In genomic region chr10:101095550-101096213, GRCh38 we compare ENCODE assay signal across 8 cellular contexts. TPM values are rescaled to one million over a fixed set of nuclear protein-coding genes. Genes with fewer than 3 reads are reported as not detected.
DNase-seq lines count a peak whose midpoint lies in the region; ATAC-seq, FAIRE-seq and TF ChIP-seq lines count a peak whose summit lies in the region.

No MANE protein-coding gene starts in this region.

- in situ Hi-C loops in T47D (cut with HindIII; ENCODE audit: low pct_unique_long_range_greater_than_20kb, low sequenced_read_pairs), result no loop called here

- DNase-seq in DND-41 (peak; percentile 74), H7 (peak; percentile 97), NCI-H187 (lab: John Stamatoyannopoulos, UW) (peak; percentile 27 to 47), T47D (ENCODE audit: low read depth in 1 of 2, low spot score in 1 of 2) (peak; percentile 82 to 100), keratinocyte (ENCODE audit: low read depth, low spot score) (peak; percentile 88), putamen (ENCODE audit: low spot score) (no peak)
- peak; percentile 70 to 76 for DNase-seq in stimulated activated CD4-positive, alpha-beta T cell treated with anti-CD3 and anti-CD28 coated beads, Interleukin-2, amount 100 ng/mL, for 48 hours

- dilution Hi-C loops in keratinocyte (cut with MboI; ENCODE audit: extremely low pct_ligation_motif_present, low sequenced_read_pairs), result no loop called here

- TF ChIP-seq CTCF in DND-41 (IDR thresholded peaks at IDR 0.05; ENCODE audit: borderline replicate concordance, extremely low read depth, low read length, poor library complexity, severe bottlenecking) (peak; percentile 96), VCaP (conservative IDR thresholded peaks at IDR 0.05) (peak; percentile 91), keratinocyte (optimal IDR thresholded peaks at IDR 0.05 in 1 of 3, IDR thresholded peaks at IDR 0.05 in 1 of 3, conservative IDR thresholded peaks at IDR 0.05 in 1 of 3; ENCODE audit: extremely low read depth in 1 of 3, insufficient read depth in 2 of 3, low read length in 3 of 3) (peak; percentile 81 to 95 (median 95))

- H3K36me3 ChIP-seq in DND-41 (ENCODE audit: insufficient read depth, low read length) (no peaks in the 10 kb centered on the region), H7 (replicated peaks; ENCODE audit: control insufficient read depth, insufficient read depth, low read length) (no peaks in the 10 kb centered on the region), keratinocyte (ENCODE audit: control insufficient read depth in 2 of 2, extremely low read depth in 1 of 2, insufficient read depth in 2 of 2, low read length in 2 of 2) (no peaks in the 10 kb centered on the region)

- H3K9me1 ChIP-seq in keratinocyte (ENCODE audit: control insufficient read depth, extremely low read depth, insufficient read depth, low read length), result no peaks in the 10 kb centered on the region

- peaks cover 20% of the 10 kb centered on the region for H3K27me3 ChIP-seq in DND-41 (ENCODE audit: insufficient read depth, low read length, poor library complexity)
- H3K27me3 ChIP-seq in H7 (ENCODE audit: control insufficient read depth, insufficient read depth, low read length), result peaks cover 12% of the 10 kb centered on the region
- peaks cover 4% of the 10 kb centered on the region for H3K27me3 ChIP-seq in keratinocyte (ENCODE audit: control insufficient read depth, extremely low read depth, insufficient read depth, low read length)

- peak; percentile 95 for FAIRE-seq in keratinocyte (lab: Jason Lieb, UNC)

- no peak overlapping the region for H3K9ac ChIP-seq in DND-41 (ENCODE audit: low read depth, low read length)
- no peak overlapping the region for H3K9ac ChIP-seq in keratinocyte (ENCODE audit: control insufficient read depth, extremely low read depth, insufficient read depth, low read length)

- ATAC-seq in DND-41 (ENCODE audit: insufficient read depth, low read depth), result peak; percentile 94

- peaks cover 8% of the 10 kb centered on the region; the same call in 1 of the 2 replicates for H4K20me1 ChIP-seq in DND-41 (ENCODE audit: insufficient read depth, low read length)
- H4K20me1 ChIP-seq in keratinocyte (ENCODE audit: control insufficient read depth, extremely low read depth, insufficient read depth, low read length), result no peaks in the 10 kb centered on the region

- H3K4me2 ChIP-seq in DND-41 (ENCODE audit: insufficient read depth, low read length) (no peak overlapping the region), keratinocyte (ENCODE audit: control insufficient read depth, extremely low read depth, insufficient read depth, low read depth, low read length) (no peak overlapping the region)

- H2AFZ ChIP-seq in DND-41 (ENCODE audit: low read depth, low read length) (no peak overlapping the region), keratinocyte (ENCODE audit: control insufficient read depth, low read length) (no peak overlapping the region)

- no peaks in the 10 kb centered on the region for H3K9me3 ChIP-seq in DND-41 (ENCODE audit: insufficient read depth, low read length, severe bottlenecking)
- H3K9me3 ChIP-seq in keratinocyte (ENCODE audit: control insufficient read depth, low read depth, low read length), result peaks cover 3% of the 10 kb centered on the region

- H3K27ac ChIP-seq in DND-41 (ENCODE audit: low read length) (no peak overlapping the region), VCaP (peak overlapping the region; percentile 63), keratinocyte (ENCODE audit: control insufficient read depth, insufficient read depth, low read length) (no peak overlapping the region)

- H3K4me3 ChIP-seq in DND-41 (ENCODE audit: low read depth in 1 of 2, low read length in 2 of 2) (no peak overlapping the region), H7 (ENCODE audit: insufficient read depth, low read depth, low read length) (no peak overlapping the region), keratinocyte (ENCODE audit: control insufficient read depth in 2 of 3, extremely low read depth in 1 of 3, insufficient read depth in 2 of 3, low read depth in 1 of 3, low read length in 3 of 3) (no peak overlapping the region)

- no peaks in the 10 kb centered on the region for H3K79me2 ChIP-seq in DND-41 (ENCODE audit: insufficient read depth, low read length)
- no peaks in the 10 kb centered on the region for H3K79me2 ChIP-seq in keratinocyte (ENCODE audit: control insufficient read depth, insufficient read depth, low read length)

- H3K4me1 ChIP-seq in DND-41 (ENCODE audit: insufficient read depth, low read length) (no peaks in the 10 kb centered on the region), keratinocyte (ENCODE audit: control insufficient read depth, extremely low read depth, insufficient read depth, low read length) (peaks cover 21% of the 10 kb centered on the region)

RNA-seq across cellular contexts. Expression of gene KAZALD1, which starts 33.9 kb away (rescaled TPM):
- 11.9 and 22.0 TPM in 2 replicates for total RNA-seq in H7 (2014; rRNA removed; shearing (Covaris generic))
- polyA plus RNA-seq in keratinocyte, result 0.08 to 0.18 TPM (median 0.18 TPM) in 3 replicates
- polyA plus RNA-seq in keratinocyte (2011; ENCODE audit: low read depth), result 0.40 TPM
- 0.06 and 0.07 TPM in 2 replicates for polyA plus RNA-seq in keratinocyte (2011; cell fraction: cytosol; rRNA removed)
- polyA plus RNA-seq in keratinocyte (2011; cell fraction: nucleus; rRNA removed), result 0.11 TPM in 1 of 2 replicates, not detected in the other
- 0.18 and 0.72 TPM in 2 replicates for polyA plus RNA-seq in keratinocyte (2012; ENCODE audit: low replicate concordance)
- 0.36 to 0.38 TPM in 2 of 3 replicates, not detected in the other for polyA minus RNA-seq in keratinocyte
- 0.96 TPM for polyA minus RNA-seq in keratinocyte (2011; cell fraction: cytosol; rRNA and poly(A)+ RNA removed)
- polyA minus RNA-seq in keratinocyte (2011; cell fraction: nucleus; rRNA and poly(A)+ RNA removed), result not detected in 2 replicates

RNA-seq across cellular contexts. Expression of gene TLX1, which starts 35.4 kb away (rescaled TPM):
- 0.11 TPM in 1 of 2 replicates, not detected in the other for total RNA-seq in H7 (2014; rRNA removed; shearing (Covaris generic))
- not detected in 3 replicates for polyA plus RNA-seq in keratinocyte
- not detected for polyA plus RNA-seq in keratinocyte (2011; ENCODE audit: low read depth)
- polyA plus RNA-seq in keratinocyte (2011; cell fraction: cytosol; rRNA removed), result not detected in 2 replicates
- polyA plus RNA-seq in keratinocyte (2011; cell fraction: nucleus; rRNA removed), result not detected in 2 replicates
- not detected in 2 replicates for polyA plus RNA-seq in keratinocyte (2012; ENCODE audit: low replicate concordance)
- polyA minus RNA-seq in keratinocyte, result not detected in 3 replicates
- polyA minus RNA-seq in keratinocyte (2011; cell fraction: cytosol; rRNA and poly(A)+ RNA removed), result not detected
- not detected in 2 replicates for polyA minus RNA-seq in keratinocyte (2011; cell fraction: nucleus; rRNA and poly(A)+ RNA removed)
